In the genomic region with DNA sequence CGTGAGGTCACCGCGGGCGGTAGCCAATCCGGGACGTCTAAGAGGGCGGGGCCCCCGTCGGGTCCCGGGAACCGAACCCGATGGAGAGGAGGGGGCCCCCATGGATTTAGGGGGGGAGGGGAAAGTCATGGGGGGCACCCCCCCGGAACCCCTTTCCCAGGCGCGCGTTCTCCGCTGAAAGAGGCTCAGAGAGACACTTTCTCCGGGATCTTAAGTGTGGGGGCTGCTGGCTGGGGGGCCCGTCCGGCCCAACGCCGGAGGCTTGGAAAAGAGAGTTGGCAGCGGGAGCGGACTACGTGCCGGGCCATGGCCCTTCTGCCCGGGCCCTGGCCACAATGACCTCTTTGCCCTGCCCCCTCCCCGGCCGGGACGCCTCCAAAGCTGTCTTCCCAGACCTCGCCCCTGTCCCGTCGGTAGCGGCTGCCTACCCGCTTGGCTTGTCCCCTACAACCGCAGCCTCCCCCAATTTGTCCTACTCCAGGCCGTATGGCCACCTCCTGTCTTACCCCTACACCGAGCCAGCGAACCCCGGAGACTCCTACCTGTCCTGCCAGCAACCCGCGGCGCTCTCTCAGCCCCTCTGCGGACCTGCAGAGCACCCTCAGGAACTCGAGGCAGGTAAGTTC, we compare ENCODE assay signal across 8 cellular contexts. TPM values are rescaled to one million over a fixed set of nuclear protein-coding genes. Genes with fewer than 3 reads are reported as not detected.
A peak's percentile ranks its signal among the peaks of the same experiment; 100 is the strongest.
DNase-seq lines count a peak whose midpoint lies in the region; ATAC-seq and TF ChIP-seq lines count a peak whose summit lies in the region.

A gene with protein sequence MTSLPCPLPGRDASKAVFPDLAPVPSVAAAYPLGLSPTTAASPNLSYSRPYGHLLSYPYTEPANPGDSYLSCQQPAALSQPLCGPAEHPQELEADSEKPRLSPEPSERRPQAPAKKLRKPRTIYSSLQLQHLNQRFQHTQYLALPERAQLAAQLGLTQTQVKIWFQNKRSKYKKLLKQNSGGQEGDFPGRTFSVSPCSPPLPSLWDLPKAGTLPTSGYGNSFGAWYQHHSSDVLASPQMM (plus strand): TSS at position 57 of the 626 bp plus-strand sequence. CDS start 279 bp downstream, at position 336.

- H3K4me3 ChIP-seq in GM08714 (ENCODE audit: low read length) (peak within 1 kb of the TSS; percentile 48), cardiac fibroblast (replicated peaks in 1 of 2; ENCODE audit: low read depth in 2 of 2, low read length in 2 of 2) (peak within 1 kb of the TSS; percentile 31 to 40)

- peaks cover 39 to 59% (median 48%) of the 10 kb centered on the region in 3 donors for H3K4me1 Mint-ChIP-seq in naive B cell

- peak; percentile 80 for DNase-seq in M059J (ENCODE audit: low read depth)
- no peak for DNase-seq in cardiac fibroblast (ENCODE audit: low read depth in 2 of 2)
- no peak for DNase-seq in naive B cell
- DNase-seq in cortex of kidney (lab: John Stamatoyannopoulos, UW), result no peak
- DNase-seq in LoVo (ENCODE audit: low spot score), result no peak
- DNase-seq in NCI-H2171 (lab: John Stamatoyannopoulos, UW), result no peak

- peaks cover 65 to 97% (median 90%) of the 10 kb centered on the region in 3 donors for H3K27me3 Mint-ChIP-seq in naive B cell

- ATAC-seq in naive B cell (ENCODE audit: low read depth in 2 of 2) (no peak), HG03442 (IDR thresholded peaks at IDR 0.05; ENCODE audit: unreplicated experiment) (no peak)

- H3K27ac Mint-ChIP-seq in naive B cell, result peak within 1 kb of the TSS in 3 of 6 donors; percentile 68 to 83 (median 76)

- peak within 1 kb of the TSS; percentile 79 to 93 (median 88) for H3K4me3 Mint-ChIP-seq in naive B cell

- peaks cover 0 to 12% of the 10 kb centered on the region in 2 donors for H3K36me3 Mint-ChIP-seq in naive B cell

- H3K9me3 Mint-ChIP-seq in naive B cell, result peaks cover 0 to 11% (median 6%) of the 10 kb centered on the region in 7 donors

- TF ChIP-seq CTCF in cardiac fibroblast (IDR thresholded peaks at IDR 0.05; ENCODE audit: low read depth, low read length), result no peak

RNA-seq across cellular contexts. Expression of the gene that starts here (rescaled TPM):
- 5.5 and 7.4 TPM in 2 replicates for total RNA-seq in M059J (2014; rRNA removed; shearing (Covaris generic))
- under 1 TPM in 3 of 6 donors, not detected in 3; 0.18 to 0.22 (median 0.21) TPM for polyA plus RNA-seq in naive B cell (ENCODE audit: low read depth in 6 of 6)
